ENCODE assay signal across 3 cellular contexts in the genomic region with DNA sequence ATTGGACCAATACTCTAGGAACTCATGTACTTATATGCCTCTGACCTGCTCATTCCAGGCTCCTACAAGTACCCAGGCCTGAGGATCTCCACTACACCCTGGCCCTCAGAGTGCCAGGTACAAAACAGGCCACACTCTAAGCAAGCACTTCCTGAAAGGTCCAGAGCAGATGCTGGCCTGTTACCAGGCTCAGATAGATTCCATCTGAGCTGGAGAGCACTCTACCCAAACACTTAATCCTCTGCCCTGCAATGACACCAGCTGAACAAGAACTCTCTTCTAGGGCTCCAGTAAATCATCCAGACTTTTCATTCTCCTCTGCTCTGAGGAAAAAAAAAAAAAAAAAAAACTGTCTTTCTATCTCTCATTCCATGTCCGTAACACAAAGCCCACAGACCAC.
TF ChIP-seq lines count a peak whose summit lies in the region.

No MANE protein-coding gene starts in this region.

TF ChIP-seq in SK-N-SH, 30 proteins besides CTCF, POLR2A, EP300 and RAD21:
- TF ChIP-seq CHD2 (IDR thresholded peaks at IDR 0.05; ENCODE audit: low read length, partially characterized antibody), result no peak
- no peak for TF ChIP-seq YY1 (IDR thresholded peaks at IDR 0.05; ENCODE audit: low read depth)
- no peak for TF ChIP-seq TEAD4 (IDR thresholded peaks at IDR 0.05; ENCODE audit: borderline replicate concordance, insufficient read depth)
- TF ChIP-seq IRF3 (IDR thresholded peaks at IDR 0.05; ENCODE audit: low read depth, low read length), result no peak
- TF ChIP-seq USF1 (IDR thresholded peaks at IDR 0.05; ENCODE audit: borderline replicate concordance, low read depth), result no peak
- TF ChIP-seq FOXM1 (IDR thresholded peaks at IDR 0.05; ENCODE audit: low read depth), result no peak
- no peak for TF ChIP-seq FOXJ3 (CRISPR knock-in tag; IDR thresholded peaks at IDR 0.05)
- TF ChIP-seq GATA2 (CRISPR knock-in tag; IDR thresholded peaks at IDR 0.05), result no peak
- no peak for TF ChIP-seq PBX3 (IDR thresholded peaks at IDR 0.05)
- TF ChIP-seq MXI1 (IDR thresholded peaks at IDR 0.05; ENCODE audit: low read depth, low read length), result no peak

TF ChIP-seq in SK-N-SH treated with all-trans-retinoic acid at 6 μM for 48 hours, 23 proteins besides CTCF, POLR2A, EP300 and RAD21:
- no peak for TF ChIP-seq TOX (CRISPR knock-in tag; IDR thresholded peaks at IDR 0.05; ENCODE audit: borderline replicate concordance)
- TF ChIP-seq ZNF565 (CRISPR knock-in tag; conservative IDR thresholded peaks at IDR 0.05; ENCODE audit: low read depth), result no peak
- TF ChIP-seq TCF4 (CRISPR knock-in tag; IDR thresholded peaks at IDR 0.05; ENCODE audit: borderline replicate concordance), result no peak
- no peak for TF ChIP-seq ARNTL (CRISPR knock-in tag; IDR thresholded peaks at IDR 0.05; ENCODE audit: borderline replicate concordance, low read depth)
- TF ChIP-seq PPARA (CRISPR knock-in tag; IDR thresholded peaks at IDR 0.05; ENCODE audit: borderline replicate concordance), result no peak
- no peak for TF ChIP-seq TSHZ2 (CRISPR knock-in tag; IDR thresholded peaks at IDR 0.05)
- no peak for TF ChIP-seq ZFP30 (CRISPR knock-in tag; IDR thresholded peaks at IDR 0.05)
- TF ChIP-seq ZFP3 (CRISPR knock-in tag; IDR thresholded peaks at IDR 0.05), result no peak
- no peak for TF ChIP-seq ZNF70 (CRISPR knock-in tag; IDR thresholded peaks at IDR 0.05)
- TF ChIP-seq RARB (CRISPR knock-in tag; IDR thresholded peaks at IDR 0.05), result no peak
- no peak for TF ChIP-seq ZC3H10 (CRISPR knock-in tag; IDR thresholded peaks at IDR 0.05)
- TF ChIP-seq BACH2 (CRISPR knock-in tag; IDR thresholded peaks at IDR 0.05; ENCODE audit: borderline replicate concordance), result no peak
- no peak for TF ChIP-seq CSDC2 (CRISPR knock-in tag; IDR thresholded peaks at IDR 0.05)
- no peak for TF ChIP-seq ISL1 (CRISPR knock-in tag; IDR thresholded peaks at IDR 0.05)

TF ChIP-seq in H1, 55 proteins besides CTCF, POLR2A, EP300 and RAD21:
- no peak for TF ChIP-seq SP4 (IDR thresholded peaks at IDR 0.05; ENCODE audit: low read length)
- TF ChIP-seq JUN (IDR thresholded peaks at IDR 0.05; ENCODE audit: low read depth, low read length), result no peak
- no peak for TF ChIP-seq ASH2L (IDR thresholded peaks at IDR 0.05; ENCODE audit: low read length)
- no peak for TF ChIP-seq SIX5 (IDR thresholded peaks at IDR 0.05; ENCODE audit: low read depth, low read length)
- no peak for TF ChIP-seq EZH2 (IDR thresholded peaks at IDR 0.05; ENCODE audit: low read depth, low read length, severe bottlenecking)
- TF ChIP-seq USF2 (IDR thresholded peaks at IDR 0.05; ENCODE audit: low read length), result no peak
- TF ChIP-seq TEAD4 (IDR thresholded peaks at IDR 0.05; ENCODE audit: low read depth, low read length), result no peak
- no peak for TF ChIP-seq CHD7 (IDR thresholded peaks at IDR 0.05; ENCODE audit: insufficient replicate concordance, low read length)
- TF ChIP-seq KDM5A (IDR thresholded peaks at IDR 0.05; ENCODE audit: low read length), result no peak
- TF ChIP-seq CHD1 (IDR thresholded peaks at IDR 0.05; ENCODE audit: low read depth, low read length), result no peak
